In the genomic region with DNA sequence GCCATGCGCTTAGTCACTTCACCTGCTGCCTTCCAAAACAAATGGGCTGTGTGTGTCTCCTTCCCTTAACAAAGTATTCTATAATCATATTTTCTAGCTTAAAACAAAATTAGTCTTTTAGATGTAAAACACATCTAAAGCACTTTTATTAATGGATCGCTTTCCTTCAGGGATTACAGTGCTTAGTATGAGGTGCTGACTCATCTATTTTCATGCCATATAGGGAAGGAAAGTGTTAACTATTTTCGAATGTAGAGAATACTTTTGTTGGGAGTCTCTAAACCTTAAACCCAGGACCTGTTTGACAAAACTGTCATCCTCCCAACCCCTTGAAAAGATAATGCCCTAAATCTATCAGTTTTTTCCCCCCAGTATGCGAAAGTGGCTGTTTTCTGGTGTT, we compare ENCODE assay signal across 27 cellular contexts.
DNase-seq lines count a peak whose midpoint lies in the region; ATAC-seq, FAIRE-seq and TF ChIP-seq lines count a peak whose summit lies in the region.
"Had no signal": no experiment of that assay in that cellular context is flagged by ENCODE, and none has a peak within 500 bp of the region (broad histone marks: within the 10 kb centered on the region; RNA-seq: fewer than 3 reads in every experiment).

No MANE protein-coding gene starts in this region.

- no peak for TF ChIP-seq RAD21 in A549 (conservative IDR thresholded peaks at IDR 0.05 in 1 of 2, IDR thresholded peaks at IDR 0.05 in 1 of 2)

- TF ChIP-seq CTCF in A549 (IDR thresholded peaks at IDR 0.05) (no peak), RWPE2 (IDR thresholded peaks at IDR 0.05; ENCODE audit: poor library complexity, severe bottlenecking) (no peak), gastroesophageal sphincter (IDR thresholded peaks at IDR 0.05) (no peak), psoas muscle (IDR thresholded peaks at IDR 0.05) (no peak)

- peaks cover 6% of the 10 kb centered on the region for H3K4me1 Mint-ChIP-seq in activated CD4-positive, alpha-beta T cell treated with anti-CD3 and anti-CD28 coated beads, Interleukin-2, amount 10 ng/mL, durations not matched to agents 7 days and 5 days

- H3K27ac ChIP-seq in A549 = peak overlapping the region; percentile 72 to 85
- peak overlapping the region; percentile 50 for H3K27ac ChIP-seq in RWPE2 (ENCODE audit: poor library complexity, severe bottlenecking)
- peak overlapping the region in 3 of 4 donors; percentile 52 to 81 (median 74) for H3K27ac ChIP-seq in gastroesophageal sphincter
- H3K27ac ChIP-seq in psoas muscle = peak overlapping the region; percentile 95
- H3K27ac ChIP-seq: BLaER1, neutrophil, thyroid gland had no signal

- peak overlapping the region; percentile 54 for H3K4me2 ChIP-seq in A549
- H3K4me2 ChIP-seq: BLaER1 had no signal

- peaks cover 100% of the 10 kb centered on the region for H3K4me1 ChIP-seq in A549
- peaks cover 28% of the 10 kb centered on the region for H3K4me1 ChIP-seq in RWPE2 (ENCODE audit: insufficient read depth, poor library complexity, severe bottlenecking)
- H3K4me1 ChIP-seq in gastroesophageal sphincter = peaks cover 20 to 100% (median 34%) of the 10 kb centered on the region in 3 donors
- H3K4me1 ChIP-seq in psoas muscle = peaks cover 64% of the 10 kb centered on the region
- H3K4me1 ChIP-seq: BLaER1 had no signal

- no peak overlapping the region for H3K4me3 Mint-ChIP-seq in activated CD4-positive, alpha-beta T cell treated with anti-CD3 and anti-CD28 coated beads, Interleukin-2, amount 10 ng/mL, durations not matched to agents 7 days and 5 days
- H3K4me3 Mint-ChIP-seq: activated T-cell treated with anti-CD3 and anti-CD28 coated beads, Interleukin-2, amount 50 U/mL, for 24 hours had no signal

- H3K36me3 ChIP-seq in RWPE2 (ENCODE audit: low read depth) (no peaks in the 10 kb centered on the region), gastroesophageal sphincter (no peaks in the 10 kb centered on the region), psoas muscle (ENCODE audit: insufficient read depth in 1 of 2, low read depth in 1 of 2) (no peaks in the 10 kb centered on the region)
- H3K36me3 ChIP-seq: BLaER1, neutrophil, thyroid gland had no signal

- TF ChIP-seq POLR2A in A549 (IDR thresholded peaks at IDR 0.05; ENCODE audit: low read length) (no peak), gastroesophageal sphincter (IDR thresholded peaks at IDR 0.05) (no peak)

- no peak for FAIRE-seq in A549 (lab: Jason Lieb, UNC)
- FAIRE-seq: H54 had no signal

- H3K9me3 ChIP-seq in A549 (no peaks in the 10 kb centered on the region), RWPE2 (ENCODE audit: severe bottlenecking) (no peaks in the 10 kb centered on the region), gastroesophageal sphincter (no peaks in the 10 kb centered on the region), psoas muscle (no peaks in the 10 kb centered on the region)
- H3K9me3 ChIP-seq: BLaER1, neutrophil, thyroid gland had no signal

- POLR2A ChIA-PET in A549 (lab: Yijun Ruan, JAX) = no interaction called here
- POLR2A ChIA-PET in activated CD4-positive, alpha-beta T cell treated with anti-CD3 and anti-CD28 coated beads, Interleukin-2, amount 10 ng/mL, durations not matched to agents 7 days and 5 days (lab: Charles Lee) = no interaction called here

- WGBS in A549 (ENCODE audit: missing lambda C conversion rate) = 74% methylated on average over 4 of the region's 4 CpGs
- WGBS in gastroesophageal sphincter (ENCODE audit: low coverage in 1 of 2), 2 donors = 60 to 62% methylated on average over 4 of the region's 4 CpGs
- 78 to 91% (median 80%) methylated on average over 4 of the region's 4 CpGs for WGBS in psoas muscle, 3 donors

- CTCF ChIA-PET in A549 (lab: Yijun Ruan, JAX) = interaction anchor here (1.0 kb wide), 1 partner anchor 25 kb away, joined by 3 read pairs; no protein-coding TSS in a partner anchor
- CTCF ChIA-PET in activated CD4-positive, alpha-beta T cell treated with anti-CD3 and anti-CD28 coated beads, Interleukin-2, amount 10 ng/mL, durations not matched to agents 7 days and 5 days (lab: Charles Lee) = no interaction called here

- H3K36me3 Mint-ChIP-seq in activated CD4-positive, alpha-beta T cell treated with anti-CD3 and anti-CD28 coated beads, Interleukin-2, amount 10 ng/mL, durations not matched to agents 7 days and 5 days (ENCODE audit: low read depth) = no peaks in the 10 kb centered on the region

- H3K9me3 Mint-ChIP-seq in activated CD4-positive, alpha-beta T cell treated with anti-CD3 and anti-CD28 coated beads, Interleukin-2, amount 10 ng/mL, durations not matched to agents 7 days and 5 days = peaks cover 2% of the 10 kb centered on the region
- H3K9me3 Mint-ChIP-seq: activated T-cell treated with anti-CD3 and anti-CD28 coated beads, Interleukin-2, amount 50 U/mL, for 24 hours had no signal

- no peak overlapping the region for H3K27ac Mint-ChIP-seq in activated CD4-positive, alpha-beta T cell treated with anti-CD3 and anti-CD28 coated beads, Interleukin-2, amount 10 ng/mL, durations not matched to agents 7 days and 5 days
- H3K27ac Mint-ChIP-seq: activated T-cell treated with anti-CD3 and anti-CD28 coated beads, Interleukin-2, amount 50 U/mL, for 24 hours had no signal

- no peak for ATAC-seq in A549
- no peak; the same call in 2 of the 3 replicates for ATAC-seq in RWPE2 (ENCODE audit: low read depth)
- ATAC-seq in gastroesophageal sphincter = no peak
- no peak for ATAC-seq in psoas muscle
- ATAC-seq in GM21367 (IDR thresholded peaks at IDR 0.05; ENCODE audit: unreplicated experiment) = no peak
- ATAC-seq: stimulated activated naive CD8-positive, alpha-beta T cell treated with anti-CD3 and anti-CD28 coated beads, Interleukin-15, Interleukin-2, amounts not matched to agents 100 U/mL and 50 U/mL, for 24 hours had no signal

- TF ChIP-seq EP300 in A549 (IDR thresholded peaks at IDR 0.05) = no peak
- TF ChIP-seq EP300 in gastroesophageal sphincter (IDR thresholded peaks at IDR 0.05) = no peak

- H3K4me3 ChIP-seq in A549 (no peak overlapping the region), RWPE2 (ENCODE audit: severe bottlenecking) (no peak overlapping the region), gastroesophageal sphincter (no peak overlapping the region), psoas muscle (no peak overlapping the region)
- H3K4me3 ChIP-seq: BLaER1, thyroid gland had no signal

- H3K27me3 ChIP-seq in RWPE2 (ENCODE audit: insufficient read depth, poor library complexity, severe bottlenecking) (no peaks in the 10 kb centered on the region), gastroesophageal sphincter (no peaks in the 10 kb centered on the region), psoas muscle (ENCODE audit: insufficient read depth in 3 of 3, low read length in 2 of 3) (no peaks in the 10 kb centered on the region)
- H3K27me3 ChIP-seq: BLaER1, thyroid gland had no signal

- intact Hi-C loops in psoas muscle (cut with DNase I) = loop anchor here in 1 of 2 donors (5.0 kb wide), 1 partner anchor 43 kb away; no protein-coding TSS in a partner anchor

- no peaks in the 10 kb centered on the region for H3K27me3 Mint-ChIP-seq in activated CD4-positive, alpha-beta T cell treated with anti-CD3 and anti-CD28 coated beads, Interleukin-2, amount 10 ng/mL, durations not matched to agents 7 days and 5 days
- H3K27me3 Mint-ChIP-seq: activated T-cell treated with anti-CD3 and anti-CD28 coated beads, Interleukin-2, amount 50 U/mL, for 24 hours had no signal

- DNase-seq in A549 (ENCODE audit: low read depth in 1 of 2, low spot score in 1 of 2) = no peak
- no peak for DNase-seq in RWPE2 (ENCODE audit: low spot score)
- no peak for DNase-seq in psoas muscle
- DNase-seq in activated T-cell treated with anti-CD3 and anti-CD28 coated beads for 4 hours = no peak
- no peak for DNase-seq in activated CD4-positive, alpha-beta T cell treated with anti-CD3 and anti-CD28 coated beads, Interleukin-2, amount 10 ng/mL, durations not matched to agents 7 days and 5 days
- DNase-seq in DMS53 (lab: John Stamatoyannopoulos, UW) = no peak
- DNase-seq: ACHN; activated CD4-positive, alpha-beta T cell treated with anti-CD3 and anti-CD28 coated beads for 1 hour; activated naive CD4-positive, alpha-beta T cell; activated T-cell treated with anti-CD3 and anti-CD28 coated beads, Interleukin-2, amount 50 U/mL, for 24 hours; amniotic stem cell; caudate nucleus; dermis blood vessel endothelial cell; hippocampal formation; NCI-H1092; NCI-H1930; NCI-H2227 treated with DMSO at 0.1 percent for 48 hours; NCI-H748 treated with DMSO at 0.1 percent for 48 hours; stimulated activated CD4-positive, alpha-beta T cell treated with anti-CD3 and anti-CD28 coated beads, Interleukin-12 subunit alpha, Interleukin-12 subunit beta, amount 100 ng/mL, for 4 hours; stimulated activated CD4-positive, alpha-beta T cell treated with anti-CD3 and anti-CD28 coated beads, Interleukin-4, amount 100 ng/mL, for 4 hours; stimulated activated naive CD8-positive, alpha-beta T cell treated with anti-CD3 and anti-CD28 coated beads, Interleukin-15, Interleukin-2, amounts not matched to agents 100 U/mL and 50 U/mL, for 24 hours; thyroid gland had no signal

TF ChIP-seq in A549, 52 proteins besides CTCF, POLR2A, EP300 and RAD21:
- TF ChIP-seq HDAC2 (IDR thresholded peaks at IDR 0.05) (no peak), CHD4 (IDR thresholded peaks at IDR 0.05; ENCODE audit: borderline replicate concordance) (no peak), MAFK (IDR thresholded peaks at IDR 0.05; ENCODE audit: partially characterized antibody) (peak; percentile 95)
TF ChIP-seq in A549: peak in this region for 1.
